28 cellular contexts compared by ENCODE assay signal in genomic region chr4:89021062-89021461, GRCh38. TPM values are rescaled to one million over a fixed set of nuclear protein-coding genes. Genes with fewer than 3 reads are reported as not detected.
DNase-seq lines count a peak whose midpoint lies in the region; ATAC-seq, FAIRE-seq and TF ChIP-seq lines count a peak whose summit lies in the region.
"Had no signal": no experiment of that assay in that cellular context is flagged by ENCODE, and none has a peak within 500 bp of the region (broad histone marks: within the 10 kb centered on the region; RNA-seq: fewer than 3 reads in every experiment).

No MANE protein-coding gene starts in this region.

- H3K4me3 ChIP-seq in CD8-positive, alpha-beta memory T cell (ENCODE audit: low read length): no peak overlapping the region
- H3K4me3 ChIP-seq in parathyroid adenoma (ENCODE audit: low read depth, low read length): no peak overlapping the region
- no peak overlapping the region for H3K4me3 ChIP-seq in pancreas
- H3K4me3 ChIP-seq: SJSA1 had no signal

- H3K4me3 Mint-ChIP-seq in CD8-positive, alpha-beta memory T cell: no peak overlapping the region
- H3K4me3 Mint-ChIP-seq in T-helper 17 cell: no peak overlapping the region
- H3K4me3 Mint-ChIP-seq: IgD-negative memory B cell had no signal

- CTCF ChIA-PET in CD8-positive, alpha-beta memory T cell (lab: Charles Lee): interaction anchor here (1.0 to 7.7 kb wide), 3 partner anchors 29 to 482 kb away, joined by 3 to 114 read pairs (median 6); no protein-coding TSS in a partner anchor

- WGBS in pancreas, 2 donors: 54 to 88% methylated on average over 1 of the region's 1 CpG

- TF ChIP-seq POLR2A in erythroblast (IDR thresholded peaks at IDR 0.05; ENCODE audit: low read length): no peak

- no peaks in the 10 kb centered on the region for H3K4me1 Mint-ChIP-seq in CD8-positive, alpha-beta memory T cell
- H3K4me1 Mint-ChIP-seq in T-helper 17 cell: peaks cover 15% of the 10 kb centered on the region
- H3K4me1 Mint-ChIP-seq: IgD-negative memory B cell had no signal

- H3K27ac ChIP-seq in CD8-positive, alpha-beta memory T cell (ENCODE audit: low read depth, low read length): peak overlapping the region; percentile 5
- peak overlapping the region; percentile 65 for H3K27ac ChIP-seq in parathyroid adenoma
- H3K27ac ChIP-seq in pancreas: no peak overlapping the region
- H3K27ac ChIP-seq: HL-60, SJSA1 had no signal

- no peaks in the 10 kb centered on the region for H3K27me3 Mint-ChIP-seq in CD8-positive, alpha-beta memory T cell
- no peaks in the 10 kb centered on the region for H3K27me3 Mint-ChIP-seq in T-helper 17 cell
- H3K27me3 Mint-ChIP-seq: IgD-negative memory B cell had no signal

- no peak overlapping the region for H3K9ac ChIP-seq in parathyroid adenoma

- H3K9me3 ChIP-seq in CD8-positive, alpha-beta memory T cell (ENCODE audit: low read length): no peaks in the 10 kb centered on the region
- H3K9me3 ChIP-seq in T-helper 17 cell (ENCODE audit: control insufficient read depth, low read length, poor library complexity, severe bottlenecking) (no peaks in the 10 kb centered on the region), parathyroid adenoma (ENCODE audit: control insufficient read depth, low read length) (no peaks in the 10 kb centered on the region), pancreas (no peaks in the 10 kb centered on the region)
- H3K9me3 ChIP-seq: SJSA1 had no signal

- TF ChIP-seq CTCF in parathyroid adenoma (IDR thresholded peaks at IDR 0.05) (no peak), pancreas (IDR thresholded peaks at IDR 0.05) (no peak)

- ATAC-seq in T-helper 17 cell (no peak), GM18861 (IDR thresholded peaks at IDR 0.05; ENCODE audit: unreplicated experiment) (no peak), pancreas (no peak)
- ATAC-seq: HCT116 had no signal

- no peaks in the 10 kb centered on the region for H3K4me1 ChIP-seq in CD8-positive, alpha-beta memory T cell (ENCODE audit: insufficient read depth, low read length)
- H3K4me1 ChIP-seq in parathyroid adenoma (peaks cover 4% of the 10 kb centered on the region), pancreas (peaks cover 14 to 27% (median 24%) of the 10 kb centered on the region in 3 donors)
- H3K4me1 ChIP-seq: SJSA1 had no signal

- no peaks in the 10 kb centered on the region for H3K36me3 Mint-ChIP-seq in CD8-positive, alpha-beta memory T cell
- peaks cover 5% of the 10 kb centered on the region for H3K36me3 Mint-ChIP-seq in T-helper 17 cell (ENCODE audit: low read depth)

- DNase-seq in CD8-positive, alpha-beta memory T cell: no peak
- DNase-seq in T-helper 17 cell (no peak), erythroblast (lab: John Stamatoyannopoulos, UW) (peak; percentile 19 to 29), pancreas (no peak), activated T-cell treated with anti-CD3 and anti-CD28 coated beads for 4 hours (no peak)
- DNase-seq: C1 segment of cervical spinal cord; Calu3; DMS153; DND-41; Karpas-422; MV-4-11; NCI-H1105; NCI-H1436 treated with DMSO at 0.1 percent for 48 hours; NCI-H187 treated with DMSO at 0.1 percent for 48 hours; NCI-H2171 treated with DMSO at 0.1 percent for 48 hours; NCI-H524; NCI-H748 treated with DMSO at 0.1 percent for 48 hours; NK-92 treated with Interleukin-12 subunit alpha and Interleukin-12 subunit beta, amount 100 ng/mL, for 24 hours; Right ventricle myocardium superior; RPMI8226 had no signal

- no peak overlapping the region for H2AFZ ChIP-seq in parathyroid adenoma

- no peaks in the 10 kb centered on the region for H3K36me3 ChIP-seq in CD8-positive, alpha-beta memory T cell (ENCODE audit: insufficient read depth, low read length)
- H3K36me3 ChIP-seq in parathyroid adenoma (ENCODE audit: control insufficient read depth, insufficient read depth, low read length) (no peaks in the 10 kb centered on the region), pancreas (peaks cover 0 to 5% (median 0%) of the 10 kb centered on the region in 3 donors)

- no peak for FAIRE-seq in pancreas (lab: Jason Lieb, UNC)
- FAIRE-seq: GM12892, GM19239 had no signal

- peaks cover 0 to 3% (median 0%) of the 10 kb centered on the region in 5 donors for H3K9me3 Mint-ChIP-seq in CD8-positive, alpha-beta memory T cell
- H3K9me3 Mint-ChIP-seq: IgD-negative memory B cell had no signal

- H3K27ac Mint-ChIP-seq in CD8-positive, alpha-beta memory T cell: peak overlapping the region in 1 of 8 donors; percentile 24
- peak overlapping the region; percentile 78 for H3K27ac Mint-ChIP-seq in T-helper 17 cell

- no peaks in the 10 kb centered on the region for H3K79me2 ChIP-seq in parathyroid adenoma

- intact Hi-C loops in pancreas (cut with DNase I): loop anchor here in 2 of 3 donors (5.0 to 10.0 kb wide), 3 partner anchors 199 to 316 kb away; no protein-coding TSS in a partner anchor

- POLR2A ChIA-PET in CD8-positive, alpha-beta memory T cell (lab: Charles Lee): no interaction called here

- no peak overlapping the region for H3K4me2 ChIP-seq in parathyroid adenoma (ENCODE audit: low read length)

- H3K27me3 ChIP-seq in CD8-positive, alpha-beta memory T cell (ENCODE audit: insufficient read depth, low read length, poor library complexity, severe bottlenecking): no peaks in the 10 kb centered on the region
- no peaks in the 10 kb centered on the region for H3K27me3 ChIP-seq in parathyroid adenoma (ENCODE audit: control insufficient read depth, insufficient read depth, low read length)
- no peaks in the 10 kb centered on the region for H3K27me3 ChIP-seq in pancreas
- H3K27me3 ChIP-seq: SJSA1 had no signal

RNA-seq across cellular contexts. Expression of gene FAM13A, which starts 35.9 kb away (rescaled TPM):
- total RNA-seq in CD8-positive, alpha-beta memory T cell: 1 to 10 TPM; 1.4 TPM
- 1.6 TPM for polyA plus RNA-seq in CD8-positive, alpha-beta memory T cell
- 10 to 100 TPM; 10.8 to 37.5 TPM for total RNA-seq in T-helper 17 cell
- total RNA-seq in pancreas: 10 to 100 TPM; 31.4 to 56.4 (median 45.2) TPM
- polyA plus RNA-seq in pancreas: 10 to 100 TPM; 15.7 to 16.3 TPM

Comparison
In these comparisons a context has a peak if more than half of its experiments do, and no peak if none do; other contexts are left out.
1. DNase-seq: peak in erythroblast (2 of 2); none in CD8-positive, alpha-beta memory T cell (0 of 5), T-helper 17 cell (0 of 3), pancreas (0 of 6) and activated T-cell treated with anti-CD3 and anti-CD28 coated beads for 4 hours (single experiment).
2. H3K27ac ChIP-seq: peak in CD8-positive, alpha-beta memory T cell (single experiment) and parathyroid adenoma (single experiment); none in pancreas (0 of 4).
3. RNA of gene FAM13A, which starts 35.9 kb away (total RNA-seq): 31.4 to 56.4 TPM in pancreas and 10.8 to 37.5 TPM in T-helper 17 cell; 1.4 TPM in CD8-positive, alpha-beta memory T cell; every median in the first group is over 4 times any median in the second.